Comparison of ENCODE assay signal across 1 cellular context in genomic region chr20:3739926-3740599, GRCh38.
TF ChIP-seq lines count a peak whose summit lies in the region.

No MANE protein-coding gene starts in this region.

TF ChIP-seq in HepG2, 621 proteins besides CTCF, POLR2A, EP300 and RAD21 (continued from another document and continues in another):
- TF ChIP-seq, protein P1, sequence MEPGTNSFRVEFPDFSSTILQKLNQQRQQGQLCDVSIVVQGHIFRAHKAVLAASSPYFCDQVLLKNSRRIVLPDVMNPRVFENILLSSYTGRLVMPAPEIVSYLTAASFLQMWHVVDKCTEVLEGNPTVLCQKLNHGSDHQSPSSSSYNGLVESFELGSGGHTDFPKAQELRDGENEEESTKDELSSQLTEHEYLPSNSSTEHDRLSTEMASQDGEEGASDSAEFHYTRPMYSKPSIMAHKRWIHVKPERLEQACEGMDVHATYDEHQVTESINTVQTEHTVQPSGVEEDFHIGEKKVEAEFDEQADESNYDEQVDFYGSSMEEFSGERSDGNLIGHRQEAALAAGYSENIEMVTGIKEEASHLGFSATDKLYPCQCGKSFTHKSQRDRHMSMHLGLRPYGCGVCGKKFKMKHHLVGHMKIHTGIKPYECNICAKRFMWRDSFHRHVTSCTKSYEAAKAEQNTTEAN (CRISPR knock-in tag; conservative IDR thresholded peaks at IDR 0.05): 0 out of 2 replicates have a peak, but pooled peaks have one; percentile 14
- TF ChIP-seq ELK4 (CRISPR knock-in tag; IDR thresholded peaks at IDR 0.05; ENCODE audit: borderline replicate concordance) (no peak), MEIS1 (CRISPR knock-in tag; IDR thresholded peaks at IDR 0.05; ENCODE audit: borderline replicate concordance) (peak; percentile 35; the same call in 1 of the 2 replicates), NFIC (IDR thresholded peaks at IDR 0.05; ENCODE audit: low read length) (no peak), MATR3 (CRISPR knock-in tag; IDR thresholded peaks at IDR 0.05) (no peak), GATAD2A (CRISPR knock-in tag; IDR thresholded peaks at IDR 0.05) (0 out of 2 replicates have a peak, but pooled peaks have one; percentile 21), SMARCC2 (IDR thresholded peaks at IDR 0.05) (no peak), IKZF5 (CRISPR knock-in tag; IDR thresholded peaks at IDR 0.05) (no peak), ZNF138 (CRISPR knock-in tag; IDR thresholded peaks at IDR 0.05; ENCODE audit: low read depth) (0 out of 2 replicates have a peak, but pooled peaks have one; percentile 13), CCAR2 (optimal IDR thresholded peaks at IDR 0.05; ENCODE audit: low read depth, low read length) (no peak), ZMYM4 (CRISPR knock-in tag; IDR thresholded peaks at IDR 0.05) (no peak), RFXANK (CRISPR knock-in tag; IDR thresholded peaks at IDR 0.05) (no peak), ZNF598 (CRISPR knock-in tag; IDR thresholded peaks at IDR 0.05; ENCODE audit: borderline replicate concordance) (no peak), ZNF484 (CRISPR knock-in tag; IDR thresholded peaks at IDR 0.05; ENCODE audit: borderline replicate concordance, low read depth) (no peak), NR1H2 (CRISPR knock-in tag; IDR thresholded peaks at IDR 0.05; ENCODE audit: borderline replicate concordance, low read depth) (no peak; the same call in 1 of the 2 replicates), ASH2L (IDR thresholded peaks at IDR 0.05; ENCODE audit: insufficient read length, low read depth, low read length) (no peak), ZBTB21 (CRISPR knock-in tag; IDR thresholded peaks at IDR 0.05) (no peak), PAF1 (CRISPR knock-in tag; IDR thresholded peaks at IDR 0.05) (no peak), ZNF496 (CRISPR knock-in tag; IDR thresholded peaks at IDR 0.05; ENCODE audit: insufficient replicate concordance) (no peak), TBL1XR1 (IDR thresholded peaks at IDR 0.05; ENCODE audit: borderline replicate concordance, low read length, partially characterized antibody) (no peak), ZNF18 (CRISPR knock-in tag; IDR thresholded peaks at IDR 0.05; ENCODE audit: insufficient replicate concordance) (no peak), PBX2 (CRISPR knock-in tag; IDR thresholded peaks at IDR 0.05) (no peak), MXI1 (IDR thresholded peaks at IDR 0.05; ENCODE audit: borderline replicate concordance, low read depth, low read length) (no peak), EHMT2 (IDR thresholded peaks at IDR 0.05; ENCODE audit: borderline replicate concordance, low read depth, low read length) (no peak), SOX6 (IDR thresholded peaks at IDR 0.05) (no peak), SOX6 (CRISPR knock-in tag; IDR thresholded peaks at IDR 0.05) (peak; percentile 37; the same call in 1 of the 2 replicates), REST (IDR thresholded peaks at IDR 0.05; ENCODE audit: borderline replicate concordance in 1 of 2, low read depth in 1 of 2, low read length in 2 of 2) (no peak), ZNF7 (CRISPR knock-in tag; IDR thresholded peaks at IDR 0.05) (no peak), MTF2 (CRISPR knock-in tag; IDR thresholded peaks at IDR 0.05; ENCODE audit: borderline replicate concordance) (no peak), TFE3 (CRISPR knock-in tag; IDR thresholded peaks at IDR 0.05) (no peak), SMARCE1 (IDR thresholded peaks at IDR 0.05; ENCODE audit: borderline replicate concordance) (no peak), ZSCAN29 (CRISPR knock-in tag; conservative IDR thresholded peaks at IDR 0.05) (no peak), RNF2 (conservative IDR thresholded peaks at IDR 0.05; ENCODE audit: low read depth) (no peak; the same call in 1 of the 2 replicates), ZNF451 (CRISPR knock-in tag; IDR thresholded peaks at IDR 0.05) (no peak; the same call in 1 of the 2 replicates), HOXA9 (CRISPR knock-in tag; IDR thresholded peaks at IDR 0.05; ENCODE audit: borderline replicate concordance) (no peak), ZNF788 (CRISPR knock-in tag; IDR thresholded peaks at IDR 0.05; ENCODE audit: borderline replicate concordance) (0 out of 2 replicates have a peak, but pooled peaks have one; percentile 4), MYPOP (CRISPR knock-in tag; IDR thresholded peaks at IDR 0.05) (no peak), YEATS4 (CRISPR knock-in tag; IDR thresholded peaks at IDR 0.05; ENCODE audit: borderline replicate concordance) (no peak), ZNF432 (CRISPR knock-in tag; IDR thresholded peaks at IDR 0.05; ENCODE audit: borderline replicate concordance) (0 out of 2 replicates have a peak, but pooled peaks have one; percentile 31), ZNF773 (CRISPR knock-in tag; IDR thresholded peaks at IDR 0.05; ENCODE audit: borderline replicate concordance) (no peak)
- TF ChIP-seq, protein P2, sequence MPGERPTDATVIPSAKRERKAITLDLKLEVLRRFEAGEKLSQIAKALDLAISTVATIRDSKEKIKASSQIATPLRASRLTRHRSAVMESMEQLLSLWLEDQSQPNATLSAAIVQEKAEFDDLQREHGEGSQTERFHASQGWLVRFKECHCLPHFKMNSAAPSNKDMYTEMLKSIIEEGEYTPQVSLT (CRISPR knock-in tag; IDR thresholded peaks at IDR 0.05; ENCODE audit: borderline replicate concordance, low read depth): no peak; the same call in 1 of the 2 replicates
- TF ChIP-seq, protein P3, sequence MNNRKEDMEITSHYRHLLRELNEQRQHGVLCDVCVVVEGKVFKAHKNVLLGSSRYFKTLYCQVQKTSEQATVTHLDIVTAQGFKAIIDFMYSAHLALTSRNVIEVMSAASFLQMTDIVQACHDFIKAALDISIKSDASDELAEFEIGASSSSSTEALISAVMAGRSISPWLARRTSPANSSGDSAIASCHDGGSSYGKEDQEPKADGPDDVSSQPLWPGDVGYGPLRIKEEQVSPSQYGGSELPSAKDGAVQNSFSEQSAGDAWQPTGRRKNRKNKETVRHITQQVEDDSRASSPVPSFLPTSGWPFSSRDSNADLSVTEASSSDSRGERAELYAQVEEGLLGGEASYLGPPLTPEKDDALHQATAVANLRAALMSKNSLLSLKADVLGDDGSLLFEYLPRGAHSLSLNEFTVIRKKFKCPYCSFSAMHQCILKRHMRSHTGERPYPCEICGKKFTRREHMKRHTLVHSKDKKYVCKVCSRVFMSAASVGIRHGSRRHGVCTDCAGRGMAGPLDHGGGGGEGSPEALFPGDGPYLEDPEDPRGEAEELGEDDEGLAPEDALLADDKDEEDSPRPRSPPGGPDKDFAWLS (CRISPR knock-in tag; IDR thresholded peaks at IDR 0.05; ENCODE audit: borderline replicate concordance): no peak
- TF ChIP-seq, protein P4, sequence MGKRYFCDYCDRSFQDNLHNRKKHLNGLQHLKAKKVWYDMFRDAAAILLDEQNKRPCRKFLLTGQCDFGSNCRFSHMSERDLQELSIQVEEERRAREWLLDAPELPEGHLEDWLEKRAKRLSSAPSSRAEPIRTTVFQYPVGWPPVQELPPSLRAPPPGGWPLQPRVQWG (CRISPR knock-in tag; IDR thresholded peaks at IDR 0.05; ENCODE audit: borderline replicate concordance, low read depth): no peak
- TF ChIP-seq, protein P5, sequence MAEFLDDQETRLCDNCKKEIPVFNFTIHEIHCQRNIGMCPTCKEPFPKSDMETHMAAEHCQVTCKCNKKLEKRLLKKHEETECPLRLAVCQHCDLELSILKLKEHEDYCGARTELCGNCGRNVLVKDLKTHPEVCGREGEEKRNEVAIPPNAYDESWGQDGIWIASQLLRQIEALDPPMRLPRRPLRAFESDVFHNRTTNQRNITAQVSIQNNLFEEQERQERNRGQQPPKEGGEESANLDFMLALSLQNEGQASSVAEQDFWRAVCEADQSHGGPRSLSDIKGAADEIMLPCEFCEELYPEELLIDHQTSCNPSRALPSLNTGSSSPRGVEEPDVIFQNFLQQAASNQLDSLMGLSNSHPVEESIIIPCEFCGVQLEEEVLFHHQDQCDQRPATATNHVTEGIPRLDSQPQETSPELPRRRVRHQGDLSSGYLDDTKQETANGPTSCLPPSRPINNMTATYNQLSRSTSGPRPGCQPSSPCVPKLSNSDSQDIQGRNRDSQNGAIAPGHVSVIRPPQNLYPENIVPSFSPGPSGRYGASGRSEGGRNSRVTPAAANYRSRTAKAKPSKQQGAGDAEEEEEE (CRISPR knock-in tag; IDR thresholded peaks at IDR 0.05; ENCODE audit: borderline replicate concordance): 0 out of 2 replicates have a peak, but pooled peaks have one; percentile 27
